In genomic region chr20:44885392-44886275, GRCh38 we compare ENCODE assay signal across 1 cellular context.
A peak's percentile ranks its signal among the peaks of the same experiment; 100 is the strongest.
TF ChIP-seq lines count a peak whose summit lies in the region.

Gene YWHAB (plus strand): TSS chr20:44885705. CDS start chr20:44901534, 15,829 bp downstream.

TF ChIP-seq in HepG2, 621 proteins besides CTCF, POLR2A, EP300 and RAD21 (continued from another document and continues in another):
- TF ChIP-seq, protein P1, sequence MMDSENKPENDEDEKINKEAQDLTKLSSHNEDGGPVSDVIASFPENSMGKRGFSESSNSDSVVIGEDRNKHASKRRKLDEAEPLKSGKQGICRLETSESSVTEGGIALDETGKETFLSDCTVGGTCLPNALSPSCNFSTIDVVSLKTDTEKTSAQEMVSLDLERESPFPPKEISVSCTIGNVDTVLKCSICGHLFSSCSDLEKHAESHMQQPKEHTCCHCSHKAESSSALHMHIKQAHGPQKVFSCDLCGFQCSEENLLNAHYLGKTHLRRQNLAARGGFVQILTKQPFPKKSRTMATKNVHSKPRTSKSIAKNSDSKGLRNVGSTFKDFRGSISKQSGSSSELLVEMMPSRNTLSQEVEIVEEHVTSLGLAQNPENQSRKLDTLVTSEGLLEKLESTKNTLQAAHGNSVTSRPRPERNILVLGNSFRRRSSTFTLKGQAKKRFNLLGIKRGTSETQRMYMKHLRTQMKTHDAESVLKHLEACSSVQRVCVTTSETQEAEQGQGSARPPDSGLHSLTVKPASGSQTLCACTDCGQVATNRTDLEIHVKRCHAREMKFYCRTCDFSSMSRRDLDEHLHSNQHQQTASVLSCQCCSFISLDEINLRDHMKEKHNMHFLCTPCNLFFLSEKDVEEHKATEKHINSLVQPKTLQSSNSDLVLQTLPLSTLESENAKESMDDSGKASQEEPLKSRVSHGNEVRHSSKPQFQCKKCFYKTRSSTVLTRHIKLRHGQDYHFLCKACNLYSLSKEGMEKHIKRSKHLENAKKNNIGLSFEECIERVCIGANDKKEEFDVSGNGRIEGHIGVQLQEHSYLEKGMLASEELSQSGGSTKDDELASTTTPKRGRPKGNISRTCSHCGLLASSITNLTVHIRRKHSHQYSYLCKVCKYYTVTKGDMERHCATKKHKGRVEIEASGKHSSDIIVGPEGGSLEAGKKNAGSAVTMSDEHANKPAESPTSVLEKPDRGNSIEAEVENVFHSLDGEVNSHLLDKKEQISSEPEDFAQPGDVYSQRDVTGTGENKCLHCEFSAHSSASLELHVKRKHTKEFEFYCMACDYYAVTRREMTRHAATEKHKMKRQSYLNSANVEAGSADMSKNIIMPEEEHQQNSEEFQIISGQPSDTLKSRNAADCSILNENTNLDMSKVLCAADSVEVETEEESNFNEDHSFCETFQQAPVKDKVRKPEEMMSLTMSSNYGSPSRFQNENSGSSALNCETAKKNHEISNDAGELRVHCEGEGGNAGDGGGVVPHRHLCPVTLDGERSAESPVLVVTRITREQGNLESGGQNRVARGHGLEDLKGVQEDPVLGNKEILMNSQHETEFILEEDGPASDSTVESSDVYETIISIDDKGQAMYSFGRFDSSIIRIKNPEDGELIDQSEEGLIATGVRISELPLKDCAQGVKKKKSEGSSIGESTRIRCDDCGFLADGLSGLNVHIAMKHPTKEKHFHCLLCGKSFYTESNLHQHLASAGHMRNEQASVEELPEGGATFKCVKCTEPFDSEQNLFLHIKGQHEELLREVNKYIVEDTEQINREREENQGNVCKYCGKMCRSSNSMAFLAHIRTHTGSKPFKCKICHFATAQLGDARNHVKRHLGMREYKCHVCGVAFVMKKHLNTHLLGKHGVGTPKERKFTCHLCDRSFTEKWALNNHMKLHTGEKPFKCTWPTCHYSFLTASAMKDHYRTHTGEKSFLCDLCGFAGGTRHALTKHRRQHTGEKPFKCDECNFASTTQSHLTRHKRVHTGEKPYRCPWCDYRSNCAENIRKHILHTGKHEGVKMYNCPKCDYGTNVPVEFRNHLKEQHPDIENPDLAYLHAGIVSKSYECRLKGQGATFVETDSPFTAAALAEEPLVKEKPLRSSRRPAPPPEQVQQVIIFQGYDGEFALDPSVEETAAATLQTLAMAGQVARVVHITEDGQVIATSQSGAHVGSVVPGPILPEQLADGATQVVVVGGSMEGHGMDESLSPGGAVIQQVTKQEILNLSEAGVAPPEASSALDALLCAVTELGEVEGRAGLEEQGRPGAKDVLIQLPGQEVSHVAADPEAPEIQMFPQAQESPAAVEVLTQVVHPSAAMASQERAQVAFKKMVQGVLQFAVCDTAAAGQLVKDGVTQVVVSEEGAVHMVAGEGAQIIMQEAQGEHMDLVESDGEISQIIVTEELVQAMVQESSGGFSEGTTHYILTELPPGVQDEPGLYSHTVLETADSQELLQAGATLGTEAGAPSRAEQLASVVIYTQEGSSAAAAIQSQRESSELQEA (CRISPR knock-in tag; IDR thresholded peaks at IDR 0.05; ENCODE audit: not compliant biosample characterization), result no peak
- peak; percentile 66; the same call in 1 of the 2 replicates for TF ChIP-seq ZIK1 (CRISPR knock-in tag; IDR thresholded peaks at IDR 0.05; ENCODE audit: borderline replicate concordance, low read depth)
- peak in 1 of 2 experiments; percentile 40; a peak in 1 of 4 replicates for TF ChIP-seq REST (IDR thresholded peaks at IDR 0.05; ENCODE audit: borderline replicate concordance in 1 of 2, low read depth in 1 of 2, low read length in 2 of 2)
- TF ChIP-seq CHD2 (IDR thresholded peaks at IDR 0.05; ENCODE audit: low read depth, low read length), result no peak
- peak; percentile 82 for TF ChIP-seq KLF11 (CRISPR knock-in tag; IDR thresholded peaks at IDR 0.05)
- peak; percentile 73 for TF ChIP-seq RXRB (CRISPR knock-in tag; IDR thresholded peaks at IDR 0.05; ENCODE audit: borderline replicate concordance)
- TF ChIP-seq, protein P2, sequence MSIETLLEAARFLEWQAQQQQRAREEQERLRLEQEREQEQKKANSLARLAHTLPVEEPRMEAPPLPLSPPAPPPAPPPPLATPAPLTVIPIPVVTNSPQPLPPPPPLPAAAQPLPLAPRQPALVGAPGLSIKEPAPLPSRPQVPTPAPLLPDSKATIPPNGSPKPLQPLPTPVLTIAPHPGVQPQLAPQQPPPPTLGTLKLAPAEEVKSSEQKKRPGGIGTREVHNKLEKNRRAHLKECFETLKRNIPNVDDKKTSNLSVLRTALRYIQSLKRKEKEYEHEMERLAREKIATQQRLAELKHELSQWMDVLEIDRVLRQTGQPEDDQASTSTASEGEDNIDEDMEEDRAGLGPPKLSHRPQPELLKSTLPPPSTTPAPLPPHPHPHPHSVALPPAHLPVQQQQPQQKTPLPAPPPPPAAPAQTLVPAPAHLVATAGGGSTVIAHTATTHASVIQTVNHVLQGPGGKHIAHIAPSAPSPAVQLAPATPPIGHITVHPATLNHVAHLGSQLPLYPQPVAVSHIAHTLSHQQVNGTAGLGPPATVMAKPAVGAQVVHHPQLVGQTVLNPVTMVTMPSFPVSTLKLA (IDR thresholded peaks at IDR 0.05), result peak; percentile 62
- no peak for TF ChIP-seq KAT2B (IDR thresholded peaks at IDR 0.05; ENCODE audit: borderline replicate concordance, low read depth, low read length)
- no peak for TF ChIP-seq RBAK (CRISPR knock-in tag; IDR thresholded peaks at IDR 0.05)
- peak; percentile 95 for TF ChIP-seq IKZF4 (CRISPR knock-in tag; IDR thresholded peaks at IDR 0.05; ENCODE audit: borderline replicate concordance, low read depth, not compliant biosample characterization)
- 0 out of 2 replicates have a peak, but pooled peaks have one; percentile 83 for TF ChIP-seq ZNF703 (CRISPR knock-in tag; IDR thresholded peaks at IDR 0.05; ENCODE audit: borderline replicate concordance)
- TF ChIP-seq MBD4 (IDR thresholded peaks at IDR 0.05; ENCODE audit: borderline replicate concordance, low read length), result no peak
- TF ChIP-seq SOX13 (IDR thresholded peaks at IDR 0.05), result no peak
- peak in 1 of 2 experiments; percentile 65; a peak in 2 of 4 replicates for TF ChIP-seq SOX13 (CRISPR knock-in tag; conservative IDR thresholded peaks at IDR 0.05 in 1 of 2, IDR thresholded peaks at IDR 0.05 in 1 of 2)
- peak; percentile 37; the same call in 1 of the 2 replicates for TF ChIP-seq SOX5 (CRISPR knock-in tag; IDR thresholded peaks at IDR 0.05; ENCODE audit: borderline replicate concordance)
- no peak for TF ChIP-seq GLMP (CRISPR knock-in tag; IDR thresholded peaks at IDR 0.05; ENCODE audit: borderline replicate concordance)
- TF ChIP-seq BRCA1 (CRISPR knock-in tag; IDR thresholded peaks at IDR 0.05), result no peak
- no peak for TF ChIP-seq KLF6 (CRISPR knock-in tag; IDR thresholded peaks at IDR 0.05)
- TF ChIP-seq MED13 (CRISPR knock-in tag; IDR thresholded peaks at IDR 0.05), result no peak; the same call in none of the 2 replicates
- no peak for TF ChIP-seq HMGA1 (CRISPR knock-in tag; conservative IDR thresholded peaks at IDR 0.05)
- no peak for TF ChIP-seq ZMYM3 (CRISPR knock-in tag; IDR thresholded peaks at IDR 0.05)
- no peak for TF ChIP-seq TBP (CRISPR knock-in tag; IDR thresholded peaks at IDR 0.05)
- TF ChIP-seq ZNF782 (CRISPR knock-in tag; IDR thresholded peaks at IDR 0.05; ENCODE audit: borderline replicate concordance), result peak; percentile 52; the same call in 1 of the 2 replicates
- TF ChIP-seq IKZF5 (CRISPR knock-in tag; IDR thresholded peaks at IDR 0.05), result peak; percentile 78
- TF ChIP-seq NCOA5 (CRISPR knock-in tag; IDR thresholded peaks at IDR 0.05), result no peak
- 0 out of 2 replicates have a peak, but pooled peaks have one; percentile 55 for TF ChIP-seq ZNF224 (CRISPR knock-in tag; IDR thresholded peaks at IDR 0.05)
- TF ChIP-seq, protein P3, sequence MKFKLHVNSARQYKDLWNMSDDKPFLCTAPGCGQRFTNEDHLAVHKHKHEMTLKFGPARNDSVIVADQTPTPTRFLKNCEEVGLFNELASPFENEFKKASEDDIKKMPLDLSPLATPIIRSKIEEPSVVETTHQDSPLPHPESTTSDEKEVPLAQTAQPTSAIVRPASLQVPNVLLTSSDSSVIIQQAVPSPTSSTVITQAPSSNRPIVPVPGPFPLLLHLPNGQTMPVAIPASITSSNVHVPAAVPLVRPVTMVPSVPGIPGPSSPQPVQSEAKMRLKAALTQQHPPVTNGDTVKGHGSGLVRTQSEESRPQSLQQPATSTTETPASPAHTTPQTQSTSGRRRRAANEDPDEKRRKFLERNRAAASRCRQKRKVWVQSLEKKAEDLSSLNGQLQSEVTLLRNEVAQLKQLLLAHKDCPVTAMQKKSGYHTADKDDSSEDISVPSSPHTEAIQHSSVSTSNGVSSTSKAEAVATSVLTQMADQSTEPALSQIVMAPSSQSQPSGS (CRISPR knock-in tag; IDR thresholded peaks at IDR 0.05), result peak; percentile 87
- TF ChIP-seq, protein P4, sequence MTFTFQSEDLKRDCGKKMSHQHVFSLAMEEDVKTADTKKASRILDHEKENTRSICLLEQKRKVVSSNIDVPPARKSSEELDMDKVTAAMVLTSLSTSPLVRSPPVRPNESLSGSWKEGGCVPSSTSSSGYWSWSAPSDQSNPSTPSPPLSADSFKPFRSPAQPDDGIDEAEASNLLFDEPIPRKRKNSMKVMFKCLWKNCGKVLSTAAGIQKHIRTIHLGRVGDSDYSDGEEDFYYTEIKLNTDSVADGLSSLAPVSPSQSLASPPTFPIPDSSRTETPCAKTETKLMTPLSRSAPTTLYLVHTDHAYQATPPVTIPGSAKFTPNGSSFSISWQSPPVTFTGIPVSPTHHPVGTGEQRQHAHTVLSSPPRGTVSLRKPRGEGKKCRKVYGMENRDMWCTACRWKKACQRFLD (CRISPR knock-in tag; IDR thresholded peaks at IDR 0.05; ENCODE audit: borderline replicate concordance), result peak; percentile 77; the same call in 1 of the 2 replicates
- TF ChIP-seq CBFB (CRISPR knock-in tag; IDR thresholded peaks at IDR 0.05), result peak; percentile 81; the same call in 1 of the 2 replicates
- no peak for TF ChIP-seq ZBTB8A (CRISPR knock-in tag; IDR thresholded peaks at IDR 0.05; ENCODE audit: borderline replicate concordance, low read depth)
- peak; percentile 94 for TF ChIP-seq CBX1 (IDR thresholded peaks at IDR 0.05; ENCODE audit: low read depth)
- no peak for TF ChIP-seq FOXP1 (IDR thresholded peaks at IDR 0.05)
- TF ChIP-seq FOXP1 (CRISPR knock-in tag; IDR thresholded peaks at IDR 0.05), result peak; percentile 32
- TF ChIP-seq CEBPB (IDR thresholded peaks at IDR 0.05; ENCODE audit: borderline replicate concordance, low read depth, low read length), result peak; percentile 88
- TF ChIP-seq FOSL1 (CRISPR knock-in tag; IDR thresholded peaks at IDR 0.05; ENCODE audit: borderline replicate concordance), result peak; percentile 41; the same call in 1 of the 2 replicates
- peak; percentile 95 for TF ChIP-seq POGZ (CRISPR knock-in tag; IDR thresholded peaks at IDR 0.05)
- no peak for TF ChIP-seq ZNF432 (CRISPR knock-in tag; IDR thresholded peaks at IDR 0.05; ENCODE audit: borderline replicate concordance)
- TF ChIP-seq ZNF780A (CRISPR knock-in tag; IDR thresholded peaks at IDR 0.05), result no peak; the same call in 1 of the 2 replicates
- TF ChIP-seq SNAI1 (CRISPR knock-in tag; IDR thresholded peaks at IDR 0.05; ENCODE audit: borderline replicate concordance), result no peak
- peak; percentile 21; the same call in 1 of the 2 replicates for TF ChIP-seq ZNF256 (CRISPR knock-in tag; conservative IDR thresholded peaks at IDR 0.05)
- no peak for TF ChIP-seq ZBTB3 (CRISPR knock-in tag; IDR thresholded peaks at IDR 0.05; ENCODE audit: borderline replicate concordance, low read depth)
- TF ChIP-seq BHLHE40 (IDR thresholded peaks at IDR 0.05; ENCODE audit: low read length), result peak; percentile 36; the same call in 1 of the 2 replicates
- 0 out of 2 replicates have a peak, but pooled peaks have one; percentile 2 for TF ChIP-seq ZNF383 (CRISPR knock-in tag; IDR thresholded peaks at IDR 0.05; ENCODE audit: borderline replicate concordance)
- TF ChIP-seq ZNF292 (CRISPR knock-in tag; IDR thresholded peaks at IDR 0.05; ENCODE audit: borderline replicate concordance, low read depth), result peak; percentile 16; the same call in 1 of the 2 replicates
- TF ChIP-seq ZNF253 (CRISPR knock-in tag; IDR thresholded peaks at IDR 0.05; ENCODE audit: borderline replicate concordance), result peak; percentile 66; the same call in 1 of the 2 replicates
- 0 out of 2 replicates have a peak, but pooled peaks have one; percentile 83 for TF ChIP-seq ZNF564 (CRISPR knock-in tag; IDR thresholded peaks at IDR 0.05)
- no peak for TF ChIP-seq GZF1 (CRISPR knock-in tag; IDR thresholded peaks at IDR 0.05)
- TF ChIP-seq, protein P5, sequence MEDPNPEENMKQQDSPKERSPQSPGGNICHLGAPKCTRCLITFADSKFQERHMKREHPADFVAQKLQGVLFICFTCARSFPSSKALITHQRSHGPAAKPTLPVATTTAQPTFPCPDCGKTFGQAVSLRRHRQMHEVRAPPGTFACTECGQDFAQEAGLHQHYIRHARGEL (CRISPR knock-in tag; IDR thresholded peaks at IDR 0.05), result no peak
